ENCODE assay signal across 8 cellular contexts in genomic region chr19:2900296-2901252, GRCh38. TPM values are rescaled to one million over a fixed set of nuclear protein-coding genes. Genes with fewer than 3 reads are reported as not detected.
DNase-seq lines count a peak whose midpoint lies in the region; ATAC-seq and TF ChIP-seq lines count a peak whose summit lies in the region.

TSS of gene ZNF57 (plus strand) at chr19:2900928. CDS start at chr19:2901046, 118 bp downstream.

- TF ChIP-seq POLR2A in spleen (IDR thresholded peaks at IDR 0.05): peak in 2 of 3 donors; percentile 17 to 22

- H3K4me3 ChIP-seq in AG04449 (ENCODE audit: low read depth, low read length): peak within 1 kb of the TSS; percentile 95
- H3K4me3 ChIP-seq in spleen: peak within 1 kb of the TSS; percentile 67 to 97 (median 84)

- peaks cover 5 to 21% (median 16%) of the 10 kb centered on the region in 8 donors for H3K9me3 ChIP-seq in spleen

- no peaks in the 10 kb centered on the region for H3K36me3 ChIP-seq in spleen

- POLR2A ChIA-PET in AG04449 (lab: Yijun Ruan, JAX): interaction anchor here (1.0 kb wide), 1 partner anchor 13 kb away, joined by 3 read pairs; no protein-coding TSS in a partner anchor

- H3K27ac ChIP-seq in spleen: peak within 1 kb of the TSS; percentile 66 to 90 (median 82)

- intact Hi-C loops in spleen (cut with DNase I; ENCODE audit: low total_unique reads): no loop called here

- 0 to 1% (median 1%) methylated on average over 57 to 100 of the region's 100 CpGs for WGBS in spleen, 5 donors

- H3K4me1 ChIP-seq in spleen: peaks cover 4 to 23% (median 10%) of the 10 kb centered on the region in 6 donors

- ATAC-seq in GM18873 (IDR thresholded peaks at IDR 0.05; ENCODE audit: low FRiP score, unreplicated experiment) (peak; percentile 93), HG03135 (IDR thresholded peaks at IDR 0.05; ENCODE audit: unreplicated experiment) (peak; percentile 89)
- ATAC-seq in activated CD4-positive, CD25-positive, alpha-beta regulatory T cell treated with anti-CD3 and anti-CD28 coated beads, Interleukin-2, amount 50 U/mL, for 24 hours: peak; percentile 98 to 99

- TF ChIP-seq CTCF in AG04449 (IDR thresholded peaks at IDR 0.05; ENCODE audit: insufficient read depth, low read length, missing control alignments): no peak
- peak in 1 of 11 experiments; percentile 36 for TF ChIP-seq CTCF in spleen (IDR thresholded peaks at IDR 0.05 in 8 of 11, conservative IDR thresholded peaks at IDR 0.05 in 3 of 11)

- no peaks in the 10 kb centered on the region for H3K27me3 ChIP-seq in spleen (replicated peaks in 1 of 7)

- CTCF ChIA-PET in AG04449 (lab: Yijun Ruan, JAX): interaction anchor here (1.4 to 3.3 kb wide), 2 partner anchors 13 to 82 kb away, joined by 4 to 16 read pairs; no protein-coding TSS in a partner anchor

- DNase-seq in AG04449 (ENCODE audit: low read depth, low spot score) (peak; percentile 90), NCI-H345 (lab: John Stamatoyannopoulos, UW) (peak; percentile 99), cerebellar cortex (ENCODE audit: low spot score) (peak; percentile 100), iris pigment epithelial cell (ENCODE audit: low read depth) (peak; percentile 99), spleen (peak; percentile 98)

RNA-seq across cellular contexts. Expression of gene ZNF57, which starts in this region (rescaled TPM):
- total RNA-seq in spleen: 1 to 10 TPM; 2.0 to 3.9 (median 3.3) TPM
- polyA plus RNA-seq in spleen: 1 to 10 TPM; 2.3 to 2.6 (median 2.3) TPM

Comparison
In these comparisons a context has a peak if more than half of its experiments do, and no peak if none do; other contexts are left out.
1. Peak in every context shown above with its lines: DNase-seq, ATAC-seq, H3K4me3 ChIP-seq and H3K27ac ChIP-seq.